In the genomic region with DNA sequence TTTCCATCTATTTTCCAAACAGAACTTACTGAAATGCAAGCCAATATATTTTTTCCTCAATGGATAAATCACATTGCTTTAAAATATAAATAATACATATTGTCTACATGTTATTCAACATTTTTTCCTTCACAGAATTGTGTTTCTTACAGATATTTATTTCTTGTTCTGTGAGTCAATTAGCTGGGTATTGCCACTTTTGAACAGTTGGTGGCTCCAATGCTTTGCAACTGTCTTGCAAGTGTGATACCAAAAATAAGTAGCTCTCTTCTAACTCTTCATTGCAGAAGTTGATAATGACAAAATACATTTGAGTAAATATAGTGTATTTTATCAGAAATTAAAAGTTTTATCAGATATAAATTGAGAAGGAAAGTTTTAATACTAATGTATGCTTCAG, we compare ENCODE assay signal across 9 cellular contexts. TPM values are rescaled to one million over a fixed set of nuclear protein-coding genes. Genes with fewer than 3 reads are reported as not detected.
DNase-seq lines count a peak whose midpoint lies in the region; ATAC-seq, FAIRE-seq and TF ChIP-seq lines count a peak whose summit lies in the region.
"Had no signal": no experiment of that assay in that cellular context is flagged by ENCODE, and none has a peak within 500 bp of the region (broad histone marks: within the 10 kb centered on the region; RNA-seq: fewer than 3 reads in every experiment).

No MANE protein-coding gene starts in this region.

- H3K27ac ChIP-seq in K562 (ENCODE audit: extremely low read depth, low read depth, low read length), result no peak overlapping the region

- TF ChIP-seq POLR2A in K562 (conservative IDR thresholded peaks at IDR 0.05), result no peak

- H3K27ac Mint-ChIP-seq in nephron, result no peak overlapping the region

- no peaks in the 10 kb centered on the region for H3K36me3 ChIP-seq in K562 (ENCODE audit: control insufficient read depth, insufficient read depth, low read length)

- H3K4me1 ChIP-seq in K562 (replicated peaks in 1 of 2; ENCODE audit: control insufficient read depth in 2 of 2, insufficient read depth in 2 of 2, low read length in 2 of 2), result no peaks in the 10 kb centered on the region

- in situ Hi-C loops in K562 (cut with MboI), result no loop called here

- peak; percentile 41 for TF ChIP-seq CTCF in GM12873 (IDR thresholded peaks at IDR 0.05; ENCODE audit: insufficient read depth, low read depth, low read length, missing control alignments)
- peak in 1 of 3 experiments; percentile 81; a peak in 2 of 6 replicates for TF ChIP-seq CTCF in K562 (IDR thresholded peaks at IDR 0.05 in 2 of 3, conservative IDR thresholded peaks at IDR 0.05 in 1 of 3; ENCODE audit: insufficient read depth in 2 of 3, low read depth in 1 of 3, low read length in 3 of 3)
- peak; percentile 63 to 72 (median 63) for TF ChIP-seq CTCF in nephron (IDR thresholded peaks at IDR 0.05; ENCODE audit: unreplicated experiment in 3 of 3)

- ATAC-seq in K562, result peak; percentile 55; the same call in 2 of the 3 replicates
- no peak for ATAC-seq in HG02885 (IDR thresholded peaks at IDR 0.05; ENCODE audit: poor library complexity, unreplicated experiment)
- ATAC-seq in GM19452 (IDR thresholded peaks at IDR 0.05; ENCODE audit: unreplicated experiment), result no peak

- TF ChIP-seq RAD21 in Ishikawa (IDR thresholded peaks at IDR 0.05; ENCODE audit: low read depth) (peak; percentile 55), K562 (CRISPR knock-in tag; conservative IDR thresholded peaks at IDR 0.05 in 1 of 2, IDR thresholded peaks at IDR 0.05 in 1 of 2) (no peak)

- no peaks in the 10 kb centered on the region for H3K9me3 Mint-ChIP-seq in nephron
- H3K9me3 Mint-ChIP-seq: central memory CD8-positive, alpha-beta T cell had no signal

- H3K9me3 ChIP-seq in K562 (replicated peaks; ENCODE audit: control insufficient read depth, insufficient read depth, low read depth, low read length), result no peaks in the 10 kb centered on the region

- no peak overlapping the region for H3K4me3 ChIP-seq in K562

- FAIRE-seq in K562 (lab: Jason Lieb, UNC), result no peak

- no peaks in the 10 kb centered on the region for H3K36me3 Mint-ChIP-seq in nephron (ENCODE audit: low read depth)

- no peaks in the 10 kb centered on the region for H4K20me1 ChIP-seq in K562 (replicated peaks; ENCODE audit: control insufficient read depth, insufficient read depth, low read length)

- DNase-seq in K562 (ENCODE audit: extremely low read depth in 1 of 4, low spot score in 3 of 4) (peak in 1 of 4 experiments; percentile 60), cortex of kidney (lab: John Stamatoyannopoulos, UW) (no peak)
- no peak for DNase-seq in activated T-cell treated with anti-CD3 and anti-CD28 coated beads, Interleukin-2, amount 50 U/mL, for 48 hours

- no peak overlapping the region for H2AFZ ChIP-seq in K562 (ENCODE audit: low read depth, low read length)

- no peak overlapping the region for H3K9ac ChIP-seq in K562 (ENCODE audit: insufficient read depth in 1 of 2, low read depth in 2 of 2, low read length in 2 of 2)

- intact Hi-C loops in K562 (cut with micrococcal nuclease), result loop anchor here (1.0 kb wide), 3 partner anchors 25 to 341 kb away; no protein-coding TSS in a partner anchor

- POLR2A ChIA-PET in K562 (lab: Yijun Ruan, JAX), result interaction anchor here (1.1 to 4.1 kb wide), 6 partner anchors 10 to 23 kb away, joined by 3 to 22 read pairs (median 5); partner anchors contain the start of gene GPC5

- H3K4me2 ChIP-seq in K562 (ENCODE audit: insufficient read depth, low read length), result no peak overlapping the region

- no peak for TF ChIP-seq EP300 in Ishikawa (IDR thresholded peaks at IDR 0.05; ENCODE audit: borderline replicate concordance)
- no peak for TF ChIP-seq EP300 in K562 (IDR thresholded peaks at IDR 0.05; ENCODE audit: low read length)

- H3K4me3 Mint-ChIP-seq in nephron, result no peak overlapping the region
- H3K4me3 Mint-ChIP-seq: central memory CD8-positive, alpha-beta T cell had no signal

- BruUV-seq in K562 (replicated peaks; lab: Mats Ljungman, UMichigan), result no TSS peak

- H3K27me3 ChIP-seq in K562 (ENCODE audit: control insufficient read depth in 2 of 2, insufficient read depth in 2 of 2, low read length in 2 of 2), result no peaks in the 10 kb centered on the region

- H3K79me2 ChIP-seq in K562 (ENCODE audit: control insufficient read depth, insufficient read depth, low read length), result no peaks in the 10 kb centered on the region

- CTCF ChIA-PET in K562 (lab: Yijun Ruan, JAX; ENCODE audit: low intra/inter-chr PET ratio), result no interaction called here

- no peaks in the 10 kb centered on the region for H3K4me1 Mint-ChIP-seq in nephron
- H3K4me1 Mint-ChIP-seq: central memory CD8-positive, alpha-beta T cell had no signal

- H3K9me1 ChIP-seq in K562 (ENCODE audit: control insufficient read depth, insufficient read depth, low read length), result no peaks in the 10 kb centered on the region

- H3K27me3 Mint-ChIP-seq in nephron (ENCODE audit: low read depth), result no peaks in the 10 kb centered on the region

TF ChIP-seq in Ishikawa, 13 proteins besides CTCF, POLR2A, EP300 and RAD21 (continues in another document):
- TF ChIP-seq CEBPB (IDR thresholded peaks at IDR 0.05) (no peak), TAF1 (IDR thresholded peaks at IDR 0.05; ENCODE audit: low read depth) (no peak), CREB1 (IDR thresholded peaks at IDR 0.05; ENCODE audit: low read depth) (no peak), ZBTB7A (IDR thresholded peaks at IDR 0.05; ENCODE audit: low read depth) (no peak), NFIC (IDR thresholded peaks at IDR 0.05) (no peak), TEAD4 (IDR thresholded peaks at IDR 0.05) (no peak), EGR1 (IDR thresholded peaks at IDR 0.05) (no peak), FOXM1 (IDR thresholded peaks at IDR 0.05; ENCODE audit: borderline replicate concordance, low read depth) (no peak), YY1 (IDR thresholded peaks at IDR 0.05; ENCODE audit: low read depth) (no peak)
- TF ChIP-seq, protein P1, sequence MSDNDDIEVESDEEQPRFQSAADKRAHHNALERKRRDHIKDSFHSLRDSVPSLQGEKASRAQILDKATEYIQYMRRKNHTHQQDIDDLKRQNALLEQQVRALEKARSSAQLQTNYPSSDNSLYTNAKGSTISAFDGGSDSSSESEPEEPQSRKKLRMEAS (IDR thresholded peaks at IDR 0.05), result no peak

TF ChIP-seq in K562, 482 proteins besides CTCF, POLR2A, EP300 and RAD21 (continues in another document):
- no peak for TF ChIP-seq MTA1 (IDR thresholded peaks at IDR 0.05; ENCODE audit: borderline replicate concordance)
- no peak for TF ChIP-seq CXXC5 (CRISPR knock-in tag; IDR thresholded peaks at IDR 0.05)
- TF ChIP-seq CHD2 (IDR thresholded peaks at IDR 0.05; ENCODE audit: low read depth, low read length), result no peak
- no peak for TF ChIP-seq KLF1 (tag; IDR thresholded peaks at IDR 0.05)
- peak; percentile 33; the same call in 1 of the 2 replicates for TF ChIP-seq SMC3 (conservative IDR thresholded peaks at IDR 0.05; ENCODE audit: insufficient read depth, low read depth, low read length)
- no peak for TF ChIP-seq BRCA1 (IDR thresholded peaks at IDR 0.05)
- TF ChIP-seq BRCA1 (CRISPR knock-in tag; IDR thresholded peaks at IDR 0.05), result no peak
- TF ChIP-seq POLR2H (tag; IDR thresholded peaks at IDR 0.05; ENCODE audit: low read depth), result peak; percentile 40
- no peak for TF ChIP-seq ZNF57 (CRISPR knock-in tag; IDR thresholded peaks at IDR 0.05)
- TF ChIP-seq USF1 (CRISPR knock-in tag; IDR thresholded peaks at IDR 0.05), result no peak

RNA-seq across cellular contexts. Expression of gene GPC5, which starts 17.1 kb away (rescaled TPM):
- total RNA-seq in K562 (2011; cell fraction: chromatin; rRNA removed; ENCODE audit: low replicate concordance), result 0.32 TPM in 1 of 2 replicates, not detected in the other
- total RNA-seq in K562 (2011; cell fraction: nucleolus; rRNA removed), result 0.17 and 0.26 TPM in 2 replicates
- not detected in 2 replicates for total RNA-seq in K562 (2011; cell fraction: nucleoplasm; rRNA removed)
- 0.12 and 0.27 TPM in 2 replicates for total RNA-seq in K562 (2014; rRNA removed)
- total RNA-seq in K562 (2014; rRNA removed; fragmentation: Illumina TruSeq; extraction: Trizol), result not detected in 2 replicates
- total RNA-seq in K562 (2015; rRNA removed; fragmentation: Illumina TruSeq; extraction: Trizol), result not detected in 2 replicates
- not detected in 2 replicates for total RNA-seq in K562 (2021)
- polyA plus RNA-seq in K562 (2011; rRNA removed), result 0.08 and 0.18 TPM in 2 replicates
- polyA plus RNA-seq in K562 (2011; cell fraction: cytosol; rRNA removed), result not detected in 2 replicates
- polyA plus RNA-seq in K562 (2011; cell fraction: nucleus; rRNA removed), result 0.20 and 0.28 TPM in 2 replicates
- 0.03 and 0.15 TPM in 2 replicates for polyA plus RNA-seq in K562 (2012)
- polyA plus RNA-seq in K562 (2014; fragmentation: Illumina TruSeq; extraction: Trizol), result not detected in 2 replicates
- polyA plus RNA-seq in K562 (2014; fragmentation: Nextera tagmentation; extraction: Ambion mirVana), result not detected
- polyA plus RNA-seq in K562 (2014; rRNA removed), result not detected in 2 replicates
- 0.07 and 0.33 TPM in 2 replicates for polyA minus RNA-seq in K562 (2011; rRNA and poly(A)+ RNA removed)
- polyA minus RNA-seq in K562 (2011; cell fraction: cytosol; rRNA and poly(A)+ RNA removed), result not detected in 2 replicates
- polyA minus RNA-seq in K562 (2011; cell fraction: nucleus; rRNA and poly(A)+ RNA removed), result 0.27 and 0.78 TPM in 2 replicates

RNA-seq across cellular contexts. Expression of gene MIR17HG, which starts 33.9 kb away (rescaled TPM):
- total RNA-seq in K562 (2011; cell fraction: chromatin; rRNA removed; ENCODE audit: low replicate concordance), result 458 and 1,073 TPM in 2 replicates
- 474 and 541 TPM in 2 replicates for total RNA-seq in K562 (2011; cell fraction: nucleolus; rRNA removed)
- total RNA-seq in K562 (2011; cell fraction: nucleoplasm; rRNA removed), result 882 and 1,501 TPM in 2 replicates
- total RNA-seq in K562 (2014; rRNA removed) (55.3 and 100 TPM in 2 replicates), K562 (2014; rRNA removed; fragmentation: Illumina TruSeq; extraction: Trizol) (177 and 218 TPM in 2 replicates), K562 (2015; rRNA removed; fragmentation: Illumina TruSeq; extraction: Trizol) (130 and 149 TPM in 2 replicates), K562 (2021) (77.8 and 106 TPM in 2 replicates)
- polyA plus RNA-seq in K562 (2011; rRNA removed) (147 and 182 TPM in 2 replicates), K562 (2014; fragmentation: Illumina TruSeq; extraction: Trizol) (43.2 and 59.7 TPM in 2 replicates), K562 (2014; fragmentation: Nextera tagmentation; extraction: Ambion mirVana) (10 to 100 TPM; 44.2 to 67.6 TPM), K562 (2014; rRNA removed) (77.9 and 119 TPM in 2 replicates)
- 8.2 and 35.8 TPM in 2 replicates for polyA plus RNA-seq in K562 (2011; cell fraction: cytosol; rRNA removed)
- polyA plus RNA-seq in K562 (2011; cell fraction: nucleus; rRNA removed), result 165 and 195 TPM in 2 replicates
- polyA plus RNA-seq in K562 (2012), result 21.0 and 54.8 TPM in 2 replicates
- polyA minus RNA-seq in K562 (2011; rRNA and poly(A)+ RNA removed), result 251 and 360 TPM in 2 replicates
- polyA minus RNA-seq in K562 (2011; cell fraction: cytosol; rRNA and poly(A)+ RNA removed), result 17.0 and 22.7 TPM in 2 replicates
- polyA minus RNA-seq in K562 (2011; cell fraction: nucleus; rRNA and poly(A)+ RNA removed), result 714 and 1,502 TPM in 2 replicates
